5 cellular contexts compared by ENCODE assay signal in genomic region chr17:61206922-61207321, GRCh38.
"Had no signal": no experiment of that assay in that cellular context is flagged by ENCODE, and none has a peak within 500 bp of the region (broad histone marks: within the 10 kb centered on the region; RNA-seq: fewer than 3 reads in every experiment).

No MANE protein-coding gene starts in this region.

- H2AFZ ChIP-seq: GM23338 had no signal

- H3K4me3 ChIP-seq: GM23338 had no signal

- H3K4me2 ChIP-seq: GM23338 had no signal

- H3K9me3 Mint-ChIP-seq: GM23338, H9 had no signal

- H3K4me3 Mint-ChIP-seq: GM23338, H9 had no signal

- DNase-seq: H9, HCEC 1CT, IMR-90, KBM-7 had no signal

- H3K27ac Mint-ChIP-seq: GM23338, H9 had no signal

- ATAC-seq: GM23338 had no signal
